In the genomic region with DNA sequence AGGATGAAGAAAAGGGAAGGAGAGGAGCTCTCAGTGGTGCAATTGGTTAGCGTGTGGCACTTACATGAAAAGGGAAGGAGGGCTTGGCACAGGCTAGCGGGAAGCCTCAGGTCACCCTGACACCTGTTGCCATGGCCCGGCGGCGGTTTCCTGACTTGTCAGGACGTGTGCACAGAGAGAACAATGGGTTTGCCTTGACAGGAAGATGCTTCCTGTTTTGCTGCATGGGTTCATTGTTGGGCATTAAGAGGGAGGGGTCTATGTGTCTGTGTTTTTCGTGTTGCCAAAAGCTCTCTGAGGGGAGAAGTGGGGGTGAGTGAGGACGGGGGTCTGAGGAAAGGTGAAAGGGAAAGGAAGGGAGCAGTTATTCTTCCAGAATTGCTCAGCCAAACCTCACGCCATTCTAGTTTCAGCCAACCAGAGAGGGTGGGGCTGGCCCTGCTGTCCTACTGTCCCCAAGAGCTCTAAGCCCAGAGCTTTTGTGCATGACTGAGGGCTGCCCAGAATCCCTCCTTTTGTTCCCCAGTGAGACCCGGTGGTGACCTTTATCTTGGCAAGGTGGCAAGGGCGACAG, we compare ENCODE assay signal across 9 cellular contexts. TPM values are rescaled to one million over a fixed set of nuclear protein-coding genes. Genes with fewer than 3 reads are reported as not detected.
DNase-seq lines count a peak whose midpoint lies in the region; ATAC-seq, FAIRE-seq and TF ChIP-seq lines count a peak whose summit lies in the region.
"Had no signal": no experiment of that assay in that cellular context is flagged by ENCODE, and none has a peak within 500 bp of the region (broad histone marks: within the 10 kb centered on the region; RNA-seq: fewer than 3 reads in every experiment).

No MANE protein-coding gene starts in this region.

- no peak for TF ChIP-seq CTCF in omental fat pad (IDR thresholded peaks at IDR 0.05)

- peak; percentile 87 for ATAC-seq in GM18867 (IDR thresholded peaks at IDR 0.05; ENCODE audit: unreplicated experiment)
- ATAC-seq in HG02763 (IDR thresholded peaks at IDR 0.05; ENCODE audit: unreplicated experiment): peak; percentile 93
- no peak for ATAC-seq in omental fat pad (ENCODE audit: low FRiP score)

- DNase-seq in NCI-H1436 (lab: John Stamatoyannopoulos, UW) (peak; percentile 81), glomerular endothelial cell (ENCODE audit: extremely low read depth, low read depth, low spot score) (peak; percentile 76), urothelium cell line (ENCODE audit: low spot score) (peak; percentile 45), omental fat pad (ENCODE audit: low spot score) (no peak), NCI-H128 (lab: John Stamatoyannopoulos, UW; ENCODE audit: unreplicated experiment) (no peak)
- peak; percentile 47 to 54 for DNase-seq in activated CD4-positive, alpha-beta T cell treated with anti-CD3 and anti-CD28 coated beads for 4 hours

- no peak for FAIRE-seq in urothelium cell line (lab: Jason Lieb, UNC)

RNA-seq across cellular contexts. Expression of gene CCR7, which starts 17.1 kb away (rescaled TPM):
- total RNA-seq in glomerular endothelial cell: 0.05 TPM in 1 of 2 replicates, not detected in the other
- 1 to 10 TPM in 1 of 4 donors, under 1 TPM in 1, not detected in 2; 0.37 to 1.9 TPM for total RNA-seq in omental fat pad
- total RNA-seq: PC-9 had no signal

Comparison
In these comparisons a context has a peak if more than half of its experiments do, and no peak if none do; other contexts are left out.
1. DNase-seq: peak in NCI-H1436 (single experiment), activated CD4-positive, alpha-beta T cell treated with anti-CD3 and anti-CD28 coated beads for 4 hours (2 of 2), glomerular endothelial cell (single experiment) and urothelium cell line (single experiment); none in omental fat pad (single experiment) and NCI-H128 (single experiment).